Comparison of ENCODE assay signal across 7 cellular contexts in genomic region chr18:9708057-9708881, GRCh38. TPM values are rescaled to one million over a fixed set of nuclear protein-coding genes. Genes with fewer than 3 reads are reported as not detected.
A peak's percentile ranks its signal among the peaks of the same experiment; 100 is the strongest.
DNase-seq lines count a peak whose midpoint lies in the region; ATAC-seq and TF ChIP-seq lines count a peak whose summit lies in the region.

Gene RAB31 (plus strand): TSS chr18:9708301. CDS start chr18:9708406, 105 bp downstream.

- DNase-seq in MV-4-11 (lab: John Stamatoyannopoulos, UW) (peak; percentile 38), hippocampal formation (lab: John Stamatoyannopoulos, UW) (peak; percentile 60 to 61), progenitor cell of endocrine pancreas (ENCODE audit: low spot score, unreplicated experiment) (peak; percentile 25)

- peak within 1 kb of the TSS; percentile 84 to 92 (median 89) for H3K4me3 Mint-ChIP-seq in brain
- peak within 1 kb of the TSS; percentile 75 for H3K4me3 Mint-ChIP-seq in progenitor cell of endocrine pancreas (ENCODE audit: low read depth)

- H3K27ac Mint-ChIP-seq in brain (peak within 1 kb of the TSS in 4 of 5 experiments; percentile 65 to 87 (median 68)), progenitor cell of endocrine pancreas (peak within 1 kb of the TSS; percentile 58)

- peak within 1 kb of the TSS; percentile 73 for H3K9ac ChIP-seq in ES-I3 (ENCODE audit: low read depth, low read length)

- no peaks in the 10 kb centered on the region for H3K36me3 Mint-ChIP-seq in brain
- no peaks in the 10 kb centered on the region for H3K36me3 Mint-ChIP-seq in progenitor cell of endocrine pancreas (ENCODE audit: insufficient read depth)

- ATAC-seq in GM21423 (IDR thresholded peaks at IDR 0.05; ENCODE audit: unreplicated experiment) (peak; percentile 41), GM18870 (IDR thresholded peaks at IDR 0.05; ENCODE audit: unreplicated experiment) (no peak)

- peaks cover 16% of the 10 kb centered on the region for H3K27me3 Mint-ChIP-seq in brain
- peaks cover 84% of the 10 kb centered on the region for H3K27me3 Mint-ChIP-seq in progenitor cell of endocrine pancreas

- no peaks in the 10 kb centered on the region for H3K36me3 ChIP-seq in ES-I3 (ENCODE audit: insufficient read depth, low read length)

- peaks cover 34% of the 10 kb centered on the region for H3K4me1 ChIP-seq in ES-I3 (ENCODE audit: insufficient read depth, low read length)

- H3K4me1 Mint-ChIP-seq in brain (peaks cover 48% of the 10 kb centered on the region), progenitor cell of endocrine pancreas (ENCODE audit: low read depth) (peaks cover 7% of the 10 kb centered on the region)

- TF ChIP-seq CTCF in brain (conservative IDR thresholded peaks at IDR 0.05) (no peak), progenitor cell of endocrine pancreas (IDR thresholded peaks at IDR 0.05; ENCODE audit: unreplicated experiment) (no peak)

- H3K9me3 Mint-ChIP-seq in brain: no peaks in the 10 kb centered on the region
- no peaks in the 10 kb centered on the region for H3K9me3 Mint-ChIP-seq in progenitor cell of endocrine pancreas (ENCODE audit: low read depth)

- H3K9me3 ChIP-seq in ES-I3 (ENCODE audit: control insufficient read depth, insufficient read depth, low read length): no peaks in the 10 kb centered on the region

RNA-seq across cellular contexts. Expression of gene RAB31, which starts in this region (rescaled TPM):
- polyA plus RNA-seq in brain (ENCODE audit: insufficient read depth, low read depth, low replicate concordance): 28.7 TPM
- total RNA-seq in progenitor cell of endocrine pancreas: 2.9 and 5.2 TPM in 2 replicates
